In the genomic region with DNA sequence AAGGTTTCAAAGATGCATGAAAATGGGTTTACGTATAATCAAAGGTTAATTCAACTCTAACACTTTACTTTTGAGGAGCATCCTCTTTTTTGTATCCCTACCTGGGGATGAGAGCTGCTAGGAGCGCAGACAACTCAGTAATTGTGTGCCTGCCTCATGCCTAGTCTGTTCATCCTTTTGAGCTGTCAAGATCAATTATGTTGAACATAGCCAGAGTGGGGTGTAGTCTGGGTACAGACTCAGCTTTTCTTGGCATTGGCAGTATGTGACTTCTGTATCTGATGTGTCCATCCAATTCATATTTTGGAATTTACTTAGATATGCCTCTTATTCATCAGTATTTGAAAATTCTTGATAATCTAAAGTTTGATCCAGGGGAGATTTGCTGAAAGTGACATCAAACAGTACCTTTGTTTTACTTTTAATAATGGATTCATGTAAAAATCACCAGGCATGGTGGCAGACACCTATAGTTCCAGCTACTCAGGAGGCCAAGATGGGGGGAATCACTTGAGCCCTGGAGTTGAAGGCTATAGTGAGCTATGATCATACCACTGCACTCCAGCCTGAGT, we compare ENCODE assay signal across 27 cellular contexts. TPM values are rescaled to one million over a fixed set of nuclear protein-coding genes. Genes with fewer than 3 reads are reported as not detected.
A peak's percentile ranks its signal among the peaks of the same experiment; 100 is the strongest.
DNase-seq lines count a peak whose midpoint lies in the region; ATAC-seq and TF ChIP-seq lines count a peak whose summit lies in the region.
"Had no signal": no experiment of that assay in that cellular context is flagged by ENCODE, and none has a peak within 500 bp of the region (broad histone marks: within the 10 kb centered on the region; RNA-seq: fewer than 3 reads in every experiment).

No MANE protein-coding gene starts in this region.

- ATAC-seq in stimulated activated naive CD8-positive, alpha-beta T cell treated with anti-CD3 and anti-CD28 coated beads, Interleukin-15, Interleukin-2, amounts not matched to agents 100 U/mL and 50 U/mL, for 24 hours: no peak
- ATAC-seq in activated CD8-positive, alpha-beta T cell treated with anti-CD3 and anti-CD28 coated beads for 36 hours: no peak
- ATAC-seq in GM18511 (IDR thresholded peaks at IDR 0.05; ENCODE audit: unreplicated experiment): no peak
- ATAC-seq: activated CD8-positive, alpha-beta memory T cell treated with anti-CD3 and anti-CD28 coated beads, Interleukin-2, amount 10 ng/mL, durations not matched to agents 7 days and 5 days; heart right ventricle; HepG2; left ventricle myocardium superior; right lobe of liver had no signal

- H3K4me3 ChIP-seq in effector memory CD4-positive, alpha-beta T cell (ENCODE audit: insufficient read depth, low read depth, low read length, poor library complexity, severe bottlenecking): no peak overlapping the region
- H3K4me3 ChIP-seq: GM23248, heart right ventricle, right lobe of liver, spleen, tibial nerve had no signal

- no peak overlapping the region for H3K4me3 Mint-ChIP-seq in stimulated activated naive CD8-positive, alpha-beta T cell treated with anti-CD3 and anti-CD28 coated beads, Interleukin-15, Interleukin-2, amounts not matched to agents 100 ng/mL and 50 ng/mL, for 24 hours
- no peak overlapping the region for H3K4me3 Mint-ChIP-seq in activated CD8-positive, alpha-beta T cell treated with anti-CD3 and anti-CD28 coated beads for 36 hours
- H3K4me3 Mint-ChIP-seq: activated CD8-positive, alpha-beta memory T cell treated with anti-CD3 and anti-CD28 coated beads, Interleukin-2, amount 10 ng/mL, durations not matched to agents 7 days and 5 days; brain; T-helper 1 cell treated with Interleukin-12 subunit alpha and Interleukin-12 subunit beta and Interleukin-4 antibody, amounts not matched to agents 30 μg/mL and 1 μg/mL, for 36 hours had no signal

- H3K9me3 Mint-ChIP-seq in stimulated activated naive CD8-positive, alpha-beta T cell treated with anti-CD3 and anti-CD28 coated beads, Interleukin-15, Interleukin-2, amounts not matched to agents 100 ng/mL and 50 ng/mL, for 24 hours: peaks cover 6% of the 10 kb centered on the region
- peaks cover 6% of the 10 kb centered on the region for H3K9me3 Mint-ChIP-seq in activated CD8-positive, alpha-beta T cell treated with anti-CD3 and anti-CD28 coated beads for 36 hours

- peaks cover 4% of the 10 kb centered on the region for H3K9me3 ChIP-seq in effector memory CD4-positive, alpha-beta T cell (ENCODE audit: control insufficient read depth, low read length)
- H3K9me3 ChIP-seq: neutrophil had no signal

- POLR2A ChIA-PET in activated CD8-positive, alpha-beta T cell treated with anti-CD3 and anti-CD28 coated beads for 36 hours (lab: Charles Lee): interaction anchor here (1.0 to 2.5 kb wide), 5 partner anchors 9 to 42 kb away, joined by 3 to 8 read pairs (median 4); no protein-coding TSS in a partner anchor

- DNase-seq in stimulated activated naive CD8-positive, alpha-beta T cell treated with anti-CD3 and anti-CD28 coated beads, Interleukin-15, Interleukin-2, amounts not matched to agents 100 U/mL and 50 U/mL, for 24 hours: no peak
- DNase-seq in activated CD8-positive, alpha-beta T cell treated with anti-CD3 and anti-CD28 coated beads for 36 hours: no peak
- no peak for DNase-seq in effector memory CD4-positive, alpha-beta T cell
- DNase-seq in middle frontal gyrus (ENCODE audit: extremely low spot score, low spot score): no peak
- no peak for DNase-seq in stimulated activated CD4-positive, alpha-beta T cell treated with anti-CD3 and anti-CD28 coated beads, Interleukin-12 subunit alpha, Interleukin-12 subunit beta, amount 100 ng/mL, for 4 hours
- DNase-seq: activated CD4-positive, CD25-positive, alpha-beta regulatory T cell treated with anti-CD3 and anti-CD28 coated beads, Interleukin-2, amount 50 U/mL, for 72 hours; activated CD8-positive, alpha-beta memory T cell treated with anti-CD3 and anti-CD28 coated beads, Interleukin-2, amount 10 ng/mL, durations not matched to agents 7 days and 5 days; foreskin melanocyte; GM23248; heart right ventricle; left ventricle myocardium superior; NCI-H1417; NCI-H2029 treated with DMSO at 0.1 percent for 48 hours; NCI-H524; NK-92 treated with Interleukin-12 subunit alpha and Interleukin-12 subunit beta, amount 100 ng/mL, for 24 hours; right lobe of liver; spleen; stimulated activated CD8-positive, alpha-beta memory T cell treated with anti-CD3 and anti-CD28 coated beads, Interleukin-4, amount 100 ng/mL, for 48 hours had no signal

- CTCF ChIA-PET in activated CD8-positive, alpha-beta T cell treated with anti-CD3 and anti-CD28 coated beads for 36 hours (lab: Charles Lee): interaction anchor here (0.7 to 3.0 kb wide), 3 partner anchors 11 to 13 kb away, joined by 3 to 13 read pairs (median 4); no protein-coding TSS in a partner anchor

- TF ChIP-seq CTCF in activated CD8-positive, alpha-beta T cell treated with anti-CD3 and anti-CD28 coated beads for 36 hours (IDR thresholded peaks at IDR 0.05): no peak

- H3K27ac ChIP-seq in effector memory CD4-positive, alpha-beta T cell (ENCODE audit: insufficient read depth, low read length, poor library complexity, severe bottlenecking): peak overlapping the region; percentile 11
- H3K27ac ChIP-seq: C4-2B, GM23248, heart right ventricle, neutrophil, right lobe of liver, spleen, tibial nerve had no signal

- intact Hi-C loops in activated CD8-positive, alpha-beta T cell treated with anti-CD3 and anti-CD28 coated beads for 36 hours (cut with micrococcal nuclease): no loop called here

- no peaks in the 10 kb centered on the region for H3K36me3 ChIP-seq in effector memory CD4-positive, alpha-beta T cell (ENCODE audit: control insufficient read depth, insufficient read depth, low read length)
- H3K36me3 ChIP-seq: heart right ventricle, neutrophil, right lobe of liver, spleen had no signal

- H3K27ac Mint-ChIP-seq in stimulated activated naive CD8-positive, alpha-beta T cell treated with anti-CD3 and anti-CD28 coated beads, Interleukin-15, Interleukin-2, amounts not matched to agents 100 ng/mL and 50 ng/mL, for 24 hours: peak overlapping the region; percentile 55
- H3K27ac Mint-ChIP-seq in activated CD8-positive, alpha-beta T cell treated with anti-CD3 and anti-CD28 coated beads for 36 hours: peak overlapping the region; percentile 71
- H3K27ac Mint-ChIP-seq: activated CD8-positive, alpha-beta memory T cell treated with anti-CD3 and anti-CD28 coated beads, Interleukin-2, amount 10 ng/mL, durations not matched to agents 7 days and 5 days; progenitor cell of endocrine pancreas; T-helper 1 cell treated with Interleukin-12 subunit alpha and Interleukin-12 subunit beta and Interleukin-4 antibody, amounts not matched to agents 30 μg/mL and 1 μg/mL, for 36 hours had no signal

- H3K4me1 Mint-ChIP-seq in stimulated activated naive CD8-positive, alpha-beta T cell treated with anti-CD3 and anti-CD28 coated beads, Interleukin-15, Interleukin-2, amounts not matched to agents 100 ng/mL and 50 ng/mL, for 24 hours (ENCODE audit: low read depth): peaks cover 84% of the 10 kb centered on the region
- H3K4me1 Mint-ChIP-seq in activated CD8-positive, alpha-beta T cell treated with anti-CD3 and anti-CD28 coated beads for 36 hours (ENCODE audit: low read depth): peaks cover 73% of the 10 kb centered on the region
- H3K4me1 Mint-ChIP-seq: brain had no signal

- H3K27me3 Mint-ChIP-seq in stimulated activated naive CD8-positive, alpha-beta T cell treated with anti-CD3 and anti-CD28 coated beads, Interleukin-15, Interleukin-2, amounts not matched to agents 100 ng/mL and 50 ng/mL, for 24 hours: no peaks in the 10 kb centered on the region
- H3K27me3 Mint-ChIP-seq in activated CD8-positive, alpha-beta T cell treated with anti-CD3 and anti-CD28 coated beads for 36 hours: no peaks in the 10 kb centered on the region
- H3K27me3 Mint-ChIP-seq: activated CD8-positive, alpha-beta memory T cell treated with anti-CD3 and anti-CD28 coated beads, Interleukin-2, amount 10 ng/mL, durations not matched to agents 7 days and 5 days; progenitor cell of endocrine pancreas had no signal

- peaks cover 57% of the 10 kb centered on the region for H3K36me3 Mint-ChIP-seq in stimulated activated naive CD8-positive, alpha-beta T cell treated with anti-CD3 and anti-CD28 coated beads, Interleukin-15, Interleukin-2, amounts not matched to agents 100 ng/mL and 50 ng/mL, for 24 hours (ENCODE audit: low read depth)
- peaks cover 63% of the 10 kb centered on the region for H3K36me3 Mint-ChIP-seq in activated CD8-positive, alpha-beta T cell treated with anti-CD3 and anti-CD28 coated beads for 36 hours (ENCODE audit: low read depth)

- H3K27me3 ChIP-seq in effector memory CD4-positive, alpha-beta T cell (replicated peaks; ENCODE audit: control insufficient read depth, insufficient read depth, low read length, poor library complexity, severe bottlenecking): no peaks in the 10 kb centered on the region
- H3K27me3 ChIP-seq: heart right ventricle, neutrophil, right lobe of liver, spleen, tibial nerve had no signal

- H3K4me1 ChIP-seq in effector memory CD4-positive, alpha-beta T cell (ENCODE audit: control insufficient read depth, insufficient read depth, low read length, poor library complexity, severe bottlenecking): peaks cover 36% of the 10 kb centered on the region

RNA-seq across cellular contexts. Expression of a gene that starts 24.1 kb away (rescaled TPM):
- 10 to 100 TPM; 84.4 to 87.9 TPM for total RNA-seq in activated CD8-positive, alpha-beta T cell treated with anti-CD3 and anti-CD28 coated beads for 36 hours
